ENCODE assay signal across 1 cellular context in the genomic region with DNA sequence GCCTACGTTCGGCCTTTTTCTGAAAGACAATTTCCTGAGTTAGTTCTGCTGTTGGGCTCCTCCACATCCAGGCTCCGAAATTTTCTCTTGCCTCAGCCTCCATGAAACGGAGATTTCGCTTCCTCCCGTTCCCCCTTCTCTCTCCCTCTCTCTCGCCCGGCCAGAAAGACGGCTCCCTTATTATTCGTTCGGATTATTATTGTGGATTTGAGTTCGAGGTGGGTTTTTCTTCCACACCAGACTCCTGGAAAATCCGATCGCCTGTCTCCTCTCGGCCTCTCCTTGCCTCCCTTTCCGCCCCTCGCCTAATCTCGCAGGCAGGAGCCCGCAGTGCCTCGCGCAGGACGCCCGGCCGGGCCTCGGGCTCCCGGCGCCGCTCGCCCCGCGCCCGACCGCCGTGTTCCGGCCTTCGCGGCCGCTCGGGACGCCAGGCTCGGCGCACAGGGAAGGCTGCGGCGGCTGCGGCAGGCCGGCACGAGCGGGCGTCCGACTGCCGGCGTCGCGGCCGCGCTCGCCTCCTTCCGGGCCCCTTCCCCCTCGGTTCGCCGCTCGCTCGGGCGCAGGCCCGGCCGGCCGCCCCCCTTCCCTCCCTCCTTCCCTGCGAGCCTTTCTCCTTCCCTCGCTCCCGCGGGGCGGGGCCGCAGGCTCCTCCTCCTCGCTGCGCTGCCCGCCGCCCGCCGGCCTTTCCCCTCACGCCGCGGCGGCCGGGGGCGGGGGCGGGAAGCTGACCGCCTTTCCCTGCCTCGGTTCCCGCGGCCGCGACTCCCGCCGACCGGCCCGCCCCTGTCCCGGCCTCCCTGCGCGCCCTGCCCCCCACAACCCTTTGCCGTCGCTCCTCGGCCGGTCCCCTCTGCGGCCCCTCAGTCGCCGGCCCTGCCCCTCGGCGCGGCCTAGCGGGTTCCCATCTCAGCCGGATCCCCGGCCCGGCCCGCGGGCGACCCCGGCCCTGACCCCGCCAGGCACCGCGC.
A peak's percentile ranks its signal among the peaks of the same experiment; 100 is the strongest.
TF ChIP-seq lines count a peak whose summit lies in the region.

A gene with protein sequence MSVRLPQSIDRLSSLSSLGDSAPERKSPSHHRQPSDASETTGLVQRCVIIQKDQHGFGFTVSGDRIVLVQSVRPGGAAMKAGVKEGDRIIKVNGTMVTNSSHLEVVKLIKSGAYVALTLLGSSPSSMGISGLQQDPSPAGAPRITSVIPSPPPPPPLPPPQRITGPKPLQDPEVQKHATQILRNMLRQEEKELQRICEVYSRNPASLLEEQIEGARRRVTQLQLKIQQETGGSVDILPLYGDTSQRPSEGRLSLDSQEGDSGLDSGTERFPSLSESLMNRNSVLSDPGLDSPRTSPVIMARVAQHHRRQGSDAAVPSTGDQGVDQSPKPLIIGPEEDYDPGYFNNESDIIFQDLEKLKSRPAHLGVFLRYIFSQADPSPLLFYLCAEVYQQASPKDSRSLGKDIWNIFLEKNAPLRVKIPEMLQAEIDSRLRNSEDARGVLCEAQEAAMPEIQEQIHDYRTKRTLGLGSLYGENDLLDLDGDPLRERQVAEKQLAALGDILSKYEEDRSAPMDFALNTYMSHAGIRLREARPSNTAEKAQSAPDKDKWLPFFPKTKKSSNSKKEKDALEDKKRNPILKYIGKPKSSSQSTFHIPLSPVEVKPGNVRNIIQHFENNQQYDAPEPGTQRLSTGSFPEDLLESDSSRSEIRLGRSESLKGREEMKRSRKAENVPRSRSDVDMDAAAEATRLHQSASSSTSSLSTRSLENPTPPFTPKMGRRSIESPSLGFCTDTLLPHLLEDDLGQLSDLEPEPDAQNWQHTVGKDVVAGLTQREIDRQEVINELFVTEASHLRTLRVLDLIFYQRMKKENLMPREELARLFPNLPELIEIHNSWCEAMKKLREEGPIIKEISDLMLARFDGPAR (N-terminal part only) (minus strand): TSS at position 492 of the 968 bp plus-strand sequence. CDS start 1,412 bp downstream, outside the sequence.

TF ChIP-seq in HEK293, 187 proteins besides CTCF, POLR2A, EP300 and RAD21 (continued from another document and continues in another):
- TF ChIP-seq, protein P1, sequence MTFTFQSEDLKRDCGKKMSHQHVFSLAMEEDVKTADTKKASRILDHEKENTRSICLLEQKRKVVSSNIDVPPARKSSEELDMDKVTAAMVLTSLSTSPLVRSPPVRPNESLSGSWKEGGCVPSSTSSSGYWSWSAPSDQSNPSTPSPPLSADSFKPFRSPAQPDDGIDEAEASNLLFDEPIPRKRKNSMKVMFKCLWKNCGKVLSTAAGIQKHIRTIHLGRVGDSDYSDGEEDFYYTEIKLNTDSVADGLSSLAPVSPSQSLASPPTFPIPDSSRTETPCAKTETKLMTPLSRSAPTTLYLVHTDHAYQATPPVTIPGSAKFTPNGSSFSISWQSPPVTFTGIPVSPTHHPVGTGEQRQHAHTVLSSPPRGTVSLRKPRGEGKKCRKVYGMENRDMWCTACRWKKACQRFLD (tag by site-specific recombination; IDR thresholded peaks at IDR 0.05), result no peak
- TF ChIP-seq KLF17 (tag by site-specific recombination; IDR thresholded peaks at IDR 0.05) (no peak), ZNF366 (tag by site-specific recombination; conservative IDR thresholded peaks at IDR 0.05) (peak; percentile 54), ZNF560 (tag by site-specific recombination; IDR thresholded peaks at IDR 0.05; ENCODE audit: borderline replicate concordance) (no peak), ZNF561 (tag by site-specific recombination; IDR thresholded peaks at IDR 0.05; ENCODE audit: borderline replicate concordance) (peak; percentile 74), ZNF707 (tag by site-specific recombination; IDR thresholded peaks at IDR 0.05) (no peak), ZNF155 (tag by site-specific recombination; IDR thresholded peaks at IDR 0.05) (no peak), ZNF600 (tag by site-specific recombination; IDR thresholded peaks at IDR 0.05) (peak; percentile 55), ZFP3 (tag by site-specific recombination; IDR thresholded peaks at IDR 0.05; ENCODE audit: low read depth) (no peak), ZBTB6 (tag by site-specific recombination; IDR thresholded peaks at IDR 0.05) (no peak), ZNF133 (tag by site-specific recombination; IDR thresholded peaks at IDR 0.05) (no peak), ZNF449 (tag by site-specific recombination; IDR thresholded peaks at IDR 0.05) (peak; percentile 77), ZNF10 (tag by site-specific recombination; IDR thresholded peaks at IDR 0.05) (no peak; the same call in 1 of the 2 replicates), ZNF394 (tag by site-specific recombination; IDR thresholded peaks at IDR 0.05; ENCODE audit: borderline replicate concordance) (no peak), OVOL3 (tag by site-specific recombination; IDR thresholded peaks at IDR 0.05) (no peak), ZNF529 (tag by site-specific recombination; IDR thresholded peaks at IDR 0.05; ENCODE audit: insufficient replicate concordance) (no peak), GLIS2 (tag by site-specific recombination; IDR thresholded peaks at IDR 0.05) (peak; percentile 67; the same call in 1 of the 2 replicates), ZNF677 (tag by site-specific recombination; IDR thresholded peaks at IDR 0.05) (no peak), IKZF3 (tag by site-specific recombination; IDR thresholded peaks at IDR 0.05) (peak; percentile 96), ZFP37 (tag by site-specific recombination; IDR thresholded peaks at IDR 0.05) (0 out of 2 replicates have a peak, but pooled peaks have one; percentile 58), SCRT1 (tag by site-specific recombination; IDR thresholded peaks at IDR 0.05; ENCODE audit: borderline replicate concordance) (no peak), ZNF645 (tag by site-specific recombination; IDR thresholded peaks at IDR 0.05) (no peak), ZNF26 (tag by site-specific recombination; IDR thresholded peaks at IDR 0.05) (no peak)
- TF ChIP-seq, protein P2, sequence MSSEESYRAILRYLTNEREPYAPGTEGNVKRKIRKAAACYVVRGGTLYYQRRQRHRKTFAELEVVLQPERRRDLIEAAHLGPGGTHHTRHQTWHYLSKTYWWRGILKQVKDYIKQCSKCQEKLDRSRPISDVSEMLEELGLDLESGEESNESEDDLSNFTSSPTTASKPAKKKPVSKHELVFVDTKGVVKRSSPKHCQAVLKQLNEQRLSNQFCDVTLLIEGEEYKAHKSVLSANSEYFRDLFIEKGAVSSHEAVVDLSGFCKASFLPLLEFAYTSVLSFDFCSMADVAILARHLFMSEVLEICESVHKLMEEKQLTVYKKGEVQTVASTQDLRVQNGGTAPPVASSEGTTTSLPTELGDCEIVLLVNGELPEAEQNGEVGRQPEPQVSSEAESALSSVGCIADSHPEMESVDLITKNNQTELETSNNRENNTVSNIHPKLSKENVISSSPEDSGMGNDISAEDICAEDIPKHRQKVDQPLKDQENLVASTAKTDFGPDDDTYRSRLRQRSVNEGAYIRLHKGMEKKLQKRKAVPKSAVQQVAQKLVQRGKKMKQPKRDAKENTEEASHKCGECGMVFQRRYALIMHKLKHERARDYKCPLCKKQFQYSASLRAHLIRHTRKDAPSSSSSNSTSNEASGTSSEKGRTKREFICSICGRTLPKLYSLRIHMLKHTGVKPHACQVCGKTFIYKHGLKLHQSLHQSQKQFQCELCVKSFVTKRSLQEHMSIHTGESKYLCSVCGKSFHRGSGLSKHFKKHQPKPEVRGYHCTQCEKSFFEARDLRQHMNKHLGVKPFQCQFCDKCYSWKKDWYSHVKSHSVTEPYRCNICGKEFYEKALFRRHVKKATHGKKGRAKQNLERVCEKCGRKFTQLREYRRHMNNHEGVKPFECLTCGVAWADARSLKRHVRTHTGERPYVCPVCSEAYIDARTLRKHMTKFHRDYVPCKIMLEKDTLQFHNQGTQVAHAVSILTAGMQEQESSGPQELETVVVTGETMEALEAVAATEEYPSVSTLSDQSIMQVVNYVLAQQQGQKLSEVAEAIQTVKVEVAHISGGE (tag by site-specific recombination; conservative IDR thresholded peaks at IDR 0.05; ENCODE audit: low read depth), result no peak
- TF ChIP-seq, protein P3, sequence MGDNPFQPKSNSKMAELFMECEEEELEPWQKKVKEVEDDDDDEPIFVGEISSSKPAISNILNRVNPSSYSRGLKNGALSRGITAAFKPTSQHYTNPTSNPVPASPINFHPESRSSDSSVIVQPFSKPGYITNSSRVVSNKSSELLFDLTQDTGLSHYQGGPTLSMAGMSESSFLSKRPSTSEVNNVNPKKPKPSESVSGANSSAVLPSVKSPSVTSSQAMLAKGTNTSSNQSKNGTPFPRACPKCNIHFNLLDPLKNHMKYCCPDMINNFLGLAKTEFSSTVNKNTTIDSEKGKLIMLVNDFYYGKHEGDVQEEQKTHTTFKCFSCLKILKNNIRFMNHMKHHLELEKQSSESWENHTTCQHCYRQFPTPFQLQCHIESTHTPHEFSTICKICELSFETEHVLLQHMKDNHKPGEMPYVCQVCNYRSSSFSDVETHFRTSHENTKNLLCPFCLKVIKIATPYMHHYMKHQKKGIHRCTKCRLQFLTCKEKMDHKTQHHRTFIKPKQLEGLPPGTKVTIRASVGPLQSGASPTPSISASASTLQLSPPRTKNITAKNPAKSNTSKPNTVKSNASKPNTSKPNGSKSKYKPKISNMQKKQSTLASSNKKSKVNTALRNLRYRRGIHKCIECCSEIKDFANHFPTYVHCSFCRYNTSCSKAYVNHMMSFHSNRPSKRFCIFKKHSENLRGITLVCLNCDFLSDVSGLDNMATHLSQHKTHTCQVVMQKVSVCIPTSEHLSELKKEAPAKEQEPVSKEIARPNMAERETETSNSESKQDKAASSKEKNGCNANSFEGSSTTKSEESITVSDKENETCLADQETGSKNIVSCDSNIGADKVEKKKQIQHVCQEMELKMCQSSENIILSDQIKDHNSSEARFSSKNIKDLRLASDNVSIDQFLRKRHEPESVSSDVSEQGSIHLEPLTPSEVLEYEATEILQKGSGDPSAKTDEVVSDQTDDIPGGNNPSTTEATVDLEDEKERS (tag by site-specific recombination; IDR thresholded peaks at IDR 0.05), result no peak
- TF ChIP-seq, protein P4, sequence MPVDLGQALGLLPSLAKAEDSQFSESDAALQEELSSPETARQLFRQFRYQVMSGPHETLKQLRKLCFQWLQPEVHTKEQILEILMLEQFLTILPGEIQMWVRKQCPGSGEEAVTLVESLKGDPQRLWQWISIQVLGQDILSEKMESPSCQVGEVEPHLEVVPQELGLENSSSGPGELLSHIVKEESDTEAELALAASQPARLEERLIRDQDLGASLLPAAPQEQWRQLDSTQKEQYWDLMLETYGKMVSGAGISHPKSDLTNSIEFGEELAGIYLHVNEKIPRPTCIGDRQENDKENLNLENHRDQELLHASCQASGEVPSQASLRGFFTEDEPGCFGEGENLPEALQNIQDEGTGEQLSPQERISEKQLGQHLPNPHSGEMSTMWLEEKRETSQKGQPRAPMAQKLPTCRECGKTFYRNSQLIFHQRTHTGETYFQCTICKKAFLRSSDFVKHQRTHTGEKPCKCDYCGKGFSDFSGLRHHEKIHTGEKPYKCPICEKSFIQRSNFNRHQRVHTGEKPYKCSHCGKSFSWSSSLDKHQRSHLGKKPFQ (tag by site-specific recombination; IDR thresholded peaks at IDR 0.05), result no peak
- TF ChIP-seq, protein P5, sequence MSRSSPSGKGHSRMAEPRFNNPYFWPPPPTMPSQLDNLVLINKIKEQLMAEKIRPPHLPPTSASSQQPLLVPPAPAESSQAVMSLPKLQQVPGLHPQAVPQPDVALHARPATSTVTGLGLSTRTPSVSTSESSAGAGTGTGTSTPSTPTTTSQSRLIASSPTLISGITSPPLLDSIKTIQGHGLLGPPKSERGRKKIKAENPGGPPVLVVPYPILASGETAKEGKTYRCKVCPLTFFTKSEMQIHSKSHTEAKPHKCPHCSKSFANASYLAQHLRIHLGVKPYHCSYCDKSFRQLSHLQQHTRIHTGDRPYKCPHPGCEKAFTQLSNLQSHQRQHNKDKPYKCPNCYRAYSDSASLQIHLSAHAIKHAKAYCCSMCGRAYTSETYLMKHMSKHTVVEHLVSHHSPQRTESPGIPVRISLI (tag by site-specific recombination; IDR thresholded peaks at IDR 0.05), result no peak
